Comparison of ENCODE assay signal across 8 cellular contexts in genomic region chr22:24592846-24593809, GRCh38. TPM values are rescaled to one million over a fixed set of nuclear protein-coding genes. Genes with fewer than 3 reads are reported as not detected.
DNase-seq lines count a peak whose midpoint lies in the region; ATAC-seq and TF ChIP-seq lines count a peak whose summit lies in the region.

TSS of gene LRRC75B (minus strand) at chr22:24593073. CDS start at chr22:24593039, 34 bp downstream.

- peak; percentile 55 for ATAC-seq in HG03103 (IDR thresholded peaks at IDR 0.05; ENCODE audit: low read depth, unreplicated experiment)
- no peak for ATAC-seq in GM18873 (IDR thresholded peaks at IDR 0.05; ENCODE audit: low FRiP score, unreplicated experiment)

- H3K36me3 ChIP-seq in NT2/D1 (ENCODE audit: insufficient read depth, insufficient read length, low read length), result peaks cover 10% of the 10 kb centered on the region
- H3K36me3 ChIP-seq in left ventricle myocardium inferior, result peaks cover 8% of the 10 kb centered on the region

- H3K36me3 Mint-ChIP-seq in osteocyte (ENCODE audit: unreplicated experiment), result no peaks in the 10 kb centered on the region

- H3K4me3 ChIP-seq in NT2/D1 (ENCODE audit: insufficient read length, low read depth) (peak within 1 kb of the TSS; percentile 62), left ventricle myocardium inferior (peak within 1 kb of the TSS; percentile 74)

- in situ Hi-C loops in GM13977 (cut with MboI; ENCODE audit: low pct_unique_long_range_greater_than_20kb, low sequenced_read_pairs, unreplicated experiment), result no loop called here

- DNase-seq in AG09319 (ENCODE audit: extremely low read depth, low read depth), result peak; percentile 64
- peak; percentile 95 for DNase-seq in GM13977 (ENCODE audit: low spot score)
- DNase-seq in NT2/D1 (ENCODE audit: low read depth, low spot score), result peak; percentile 15
- peak in 53 of 58 donors; percentile 13 to 87 (median 67) for DNase-seq in anterior cingulate cortex (lab: John Stamatoyannopoulos, UW)
- peak; percentile 93 for DNase-seq in left ventricle myocardium inferior
- DNase-seq in osteocyte (ENCODE audit: extremely low spot score, unreplicated experiment), result peak; percentile 90

- no peaks in the 10 kb centered on the region for H3K9me3 Mint-ChIP-seq in osteocyte (ENCODE audit: unreplicated experiment)

- no peaks in the 10 kb centered on the region for H3K9me3 ChIP-seq in NT2/D1 (ENCODE audit: insufficient read depth, low read length)
- no peaks in the 10 kb centered on the region for H3K9me3 ChIP-seq in left ventricle myocardium inferior (replicated peaks)

- TF ChIP-seq CTCF in AG09319 (IDR thresholded peaks at IDR 0.05; ENCODE audit: low read depth, low read length) (no peak), GM13977 (IDR thresholded peaks at IDR 0.05; ENCODE audit: extremely low read depth, insufficient read depth, missing control alignments) (no peak), left ventricle myocardium inferior (IDR thresholded peaks at IDR 0.05; ENCODE audit: borderline replicate concordance) (no peak), osteocyte (IDR thresholded peaks at IDR 0.05) (no peak)

- H3K9ac ChIP-seq in NT2/D1 (ENCODE audit: insufficient read length, low read depth), result peak within 1 kb of the TSS; percentile 76

- peaks cover 17% of the 10 kb centered on the region for H3K4me1 ChIP-seq in NT2/D1 (ENCODE audit: insufficient read depth, insufficient read length)
- peaks cover 15% of the 10 kb centered on the region for H3K4me1 ChIP-seq in left ventricle myocardium inferior

- H3K27ac Mint-ChIP-seq in osteocyte (ENCODE audit: unreplicated experiment), result peak within 1 kb of the TSS; percentile 67

- H3K4me1 Mint-ChIP-seq in osteocyte (ENCODE audit: unreplicated experiment), result peaks cover 7% of the 10 kb centered on the region

- peak within 1 kb of the TSS; percentile 85 for H3K4me3 Mint-ChIP-seq in osteocyte (ENCODE audit: unreplicated experiment)

- intact Hi-C loops in left ventricle myocardium inferior (cut with micrococcal nuclease), result no loop called here

- no peaks in the 10 kb centered on the region for H3K27me3 Mint-ChIP-seq in osteocyte (ENCODE audit: unreplicated experiment)

- H3K27ac ChIP-seq in left ventricle myocardium inferior (replicated peaks), result peak within 1 kb of the TSS; percentile 81

- H3K27me3 ChIP-seq in NT2/D1 (ENCODE audit: insufficient read depth, insufficient read length), result no peaks in the 10 kb centered on the region
- H3K27me3 ChIP-seq in left ventricle myocardium inferior (ENCODE audit: low read depth), result no peaks in the 10 kb centered on the region

RNA-seq across cellular contexts. Expression of gene LRRC75B, which starts in this region (rescaled TPM):
- total RNA-seq in left ventricle myocardium inferior (5.6 TPM), osteocyte (10.3 and 11.0 TPM in 2 replicates)

Comparison
In these comparisons a context has a peak if more than half of its experiments do, and no peak if none do; other contexts are left out.
1. DNase-seq: peak in every context shown above with its lines; median percentile 95 in GM13977; 93 in left ventricle myocardium inferior; 90 in osteocyte; 67 in anterior cingulate cortex; 64 in AG09319; 15 in NT2/D1.